In genomic region chr1:66085600-66085999, GRCh38 we compare ENCODE assay signal across 8 cellular contexts.
"Had no signal": no experiment of that assay in that cellular context is flagged by ENCODE, and none has a peak within 500 bp of the region (broad histone marks: within the 10 kb centered on the region; RNA-seq: fewer than 3 reads in every experiment).

No MANE protein-coding gene starts in this region.

- H3K4me2 ChIP-seq: GM23338 had no signal

- H3K4me1 ChIP-seq: HAP-1 had no signal

- H3K27ac ChIP-seq: GM23248 had no signal

- H2AFZ ChIP-seq: GM23248, GM23338 had no signal

- DNase-seq: GM23248, GOT3, H7, H9, HCEC 1CT, HFFc6 had no signal

- H3K36me3 ChIP-seq: HAP-1 had no signal

- H3K9ac ChIP-seq: GM23248 had no signal

- H3K9me3 ChIP-seq: HAP-1 had no signal

- H3K4me3 ChIP-seq: GM23248, GM23338, HAP-1 had no signal
